In the genomic region with DNA sequence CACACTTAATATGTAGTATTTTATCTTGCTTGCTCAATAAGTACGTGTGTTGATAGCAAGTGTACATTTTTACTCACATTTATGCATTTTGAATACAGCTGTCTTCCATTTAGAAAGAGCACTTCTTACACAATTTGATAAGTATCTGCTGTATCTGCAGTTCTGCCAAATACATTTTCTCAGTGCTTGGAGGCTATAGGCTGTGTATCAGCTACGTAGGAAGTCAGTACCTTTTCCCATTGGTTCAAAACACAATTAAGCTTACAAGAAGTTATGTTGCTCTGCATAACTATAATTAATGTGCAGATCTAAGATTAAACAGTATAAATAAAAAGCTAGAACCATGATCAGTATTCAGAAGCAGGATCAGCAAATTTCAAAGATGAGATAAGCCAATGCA, we compare ENCODE assay signal across 8 cellular contexts.
"Had no signal": no experiment of that assay in that cellular context is flagged by ENCODE, and none has a peak within 500 bp of the region (broad histone marks: within the 10 kb centered on the region; RNA-seq: fewer than 3 reads in every experiment).

No MANE protein-coding gene starts in this region.

- ATAC-seq: GM12878 had no signal

- FAIRE-seq: G401.6, GM12878, GM12891, GM12892, GM18507, GM19239 had no signal

- H3K4me3 ChIP-seq: GM12878 had no signal

- DNase-seq: GDM1, GF-D8 had no signal
